Comparison of ENCODE assay signal across 33 cellular contexts in genomic region chr22:33481550-33481949, GRCh38.
"Had no signal": no experiment of that assay in that cellular context is flagged by ENCODE, and none has a peak within 500 bp of the region (broad histone marks: within the 10 kb centered on the region; RNA-seq: fewer than 3 reads in every experiment).

No MANE protein-coding gene starts in this region.

- H3K27ac ChIP-seq: adrenal gland, body of pancreas, brain microvascular endothelial cell, breast epithelium, VCaP had no signal

- H3K9me3 ChIP-seq: adrenal gland, body of pancreas, breast epithelium had no signal

- H3K4me3 ChIP-seq: adrenal gland, body of pancreas, breast epithelium had no signal

- ATAC-seq: activated CD8-positive, alpha-beta T cell treated with anti-CD3 and anti-CD28 coated beads for 36 hours; activated naive CD4-positive, alpha-beta T cell treated with anti-CD3 and anti-CD28 coated beads, Interleukin-2, amount 50 U/mL, for 72 hours; activated T-cell treated with anti-CD3 and anti-CD28 coated beads, Interleukin-2, amount 50 U/mL, for 4 hours; activated T-cell treated with anti-CD3 and anti-CD28 coated beads, Interleukin-2, amount 50 U/mL, for 72 hours; activated T-helper 17 cell treated with anti-CD3 and anti-CD28 coated beads, Interleukin-2, amount 50 U/mL, for 72 hours; body of pancreas had no signal

- H3K36me3 ChIP-seq: adrenal gland, brain microvascular endothelial cell, breast epithelium had no signal

- H3K4me1 ChIP-seq: body of pancreas, breast epithelium had no signal

- DNase-seq: activated B cell treated with CpG ODN at 0.5 μM for 24 hours; activated CD4-positive, alpha-beta memory T cell treated with anti-CD3 and anti-CD28 coated beads for 36 hours; activated CD4-positive, alpha-beta T cell treated with anti-CD3 and anti-CD28 coated beads for 4 hours; activated CD4-positive, alpha-beta T cell treated with anti-CD3 and anti-CD28 coated beads, Interleukin-2, amount 10 ng/mL, durations not matched to agents 24 days and 14 days; activated CD4-positive, alpha-beta T cell treated with anti-CD3 and anti-CD28 coated beads, Interleukin-2, amount 50 U/mL, for 1 hour; activated CD4-positive, alpha-beta T cell treated with anti-CD3 and anti-CD28 coated beads, Interleukin-2, amount 50 U/mL, for 4 hours; activated CD4-positive, CD25-positive, alpha-beta regulatory T cell treated with anti-CD3 and anti-CD28 coated beads, Interleukin-2, amount 50 U/mL, for 72 hours; activated CD8-positive, alpha-beta memory T cell treated with anti-CD3 and anti-CD28 coated beads, Interleukin-2, amount 50 U/mL, for 4 hours; activated CD8-positive, alpha-beta T cell treated with anti-CD3 and anti-CD28 coated beads for 36 hours; activated effector memory CD4-positive, alpha-beta T cell treated with anti-CD3 and anti-CD28 coated beads, Interleukin-2, amount 50 U/mL, for 16 hours; activated gamma-delta T cell treated with Interleukin-2 at 50 U/mL for 16 hours; activated naive CD4-positive, alpha-beta T cell; activated naive CD4-positive, alpha-beta T cell treated with anti-CD3 and anti-CD28 coated beads for 36 hours; activated naive CD4-positive, alpha-beta T cell treated with anti-CD3 and anti-CD28 coated beads, Interleukin-2, amount 50 U/mL, for 16 hours; activated naive CD8-positive, alpha-beta T cell treated with anti-CD3 and anti-CD28 coated beads for 36 hours; activated T-cell treated with anti-CD3 and anti-CD28 coated beads for 4 hours; activated T-cell treated with anti-CD3 and anti-CD28 coated beads, Interleukin-2, amount 50 U/mL, for 1 hour; activated T-cell treated with anti-CD3 and anti-CD28 coated beads, Interleukin-2, amount 50 U/mL, for 4 hours; activated T-cell treated with anti-CD3 and anti-CD28 coated beads, Interleukin-2, amount 50 U/mL, for 72 hours; adrenal gland; amniotic stem cell; aorta; body of pancreas; brain microvascular endothelial cell; central memory CD4-positive, alpha-beta T cell; cerebellar nuclear complex; T-helper 1 cell; T-helper 2 cell; T-helper 9 cell had no signal

- H3K27me3 ChIP-seq: adrenal gland, body of pancreas, brain microvascular endothelial cell, breast epithelium had no signal
